8 cellular contexts compared by ENCODE assay signal in genomic region chr1:44213222-44214112, GRCh38. TPM values are rescaled to one million over a fixed set of nuclear protein-coding genes. Genes with fewer than 3 reads are reported as not detected.
DNase-seq lines count a peak whose midpoint lies in the region; ATAC-seq, FAIRE-seq and TF ChIP-seq lines count a peak whose summit lies in the region.

Gene DMAP1 (plus strand): TSS chr1:44213471. CDS start chr1:44213754, 283 bp downstream.

- intact Hi-C loops in aorta (cut with DNase I): loop anchor here in 1 of 2 donors (10.0 kb wide), 1 partner anchor 219 kb away; the partner anchor contains the start of gene CCDC24

- no peaks in the 10 kb centered on the region for H3K36me3 Mint-ChIP-seq in astrocyte (ENCODE audit: low read depth, unreplicated experiment)

- no peaks in the 10 kb centered on the region for H3K27me3 Mint-ChIP-seq in astrocyte (ENCODE audit: low read depth, unreplicated experiment)

- no peaks in the 10 kb centered on the region for H3K9me3 ChIP-seq in astrocyte (ENCODE audit: insufficient read depth, low read depth, low read length)
- no peaks in the 10 kb centered on the region for H3K9me3 ChIP-seq in hepatocyte (ENCODE audit: low read depth)
- no peaks in the 10 kb centered on the region for H3K9me3 ChIP-seq in aorta (ENCODE audit: control insufficient read depth, low read length)

- no peaks in the 10 kb centered on the region for H3K9me2 ChIP-seq in hepatocyte (replicated peaks; ENCODE audit: insufficient read depth)

- H3K27ac ChIP-seq in astrocyte (ENCODE audit: low read depth, low read length): peak within 1 kb of the TSS; percentile 62
- peak within 1 kb of the TSS; percentile 22 for H3K27ac ChIP-seq in hepatocyte
- H3K27ac ChIP-seq in aorta (ENCODE audit: low read depth in 1 of 2, low read length in 2 of 2): no peak within 1 kb of the TSS

- DNase-seq in NCI-H1930 (lab: John Stamatoyannopoulos, UW) (peak; percentile 60 to 86), T-helper 22 cell (ENCODE audit: low read depth) (peak; percentile 64), astrocyte (ENCODE audit: low read depth) (peak; percentile 71), hepatocyte (ENCODE audit: low spot score) (peak; percentile 90), renal cortical epithelial cell (ENCODE audit: low read depth) (peak; percentile 62), aorta (peak; percentile 88 to 94)

- no peaks in the 10 kb centered on the region for H3K27me3 ChIP-seq in astrocyte (ENCODE audit: insufficient read depth, low read length)
- H3K27me3 ChIP-seq in hepatocyte: no peaks in the 10 kb centered on the region
- H3K27me3 ChIP-seq in aorta (ENCODE audit: control insufficient read depth in 1 of 2, insufficient read depth in 2 of 2, low read length in 1 of 2): no peaks in the 10 kb centered on the region

- 2% methylated on average over 41 of the region's 44 CpGs for WGBS in hepatocyte (ENCODE audit: low lambda C conversion rate, missing lambda C conversion rate)
- 0 to 1% methylated on average over 42 to 44 of the region's 44 CpGs for WGBS in aorta, 2 donors

- H3K79me2 ChIP-seq in astrocyte (ENCODE audit: insufficient read depth, low read length) (peaks cover 16% of the 10 kb centered on the region), hepatocyte (peaks cover 9% of the 10 kb centered on the region)

- no peak for FAIRE-seq in astrocyte (lab: Jason Lieb, UNC)

- H3K4me2 ChIP-seq in astrocyte (ENCODE audit: low read length) (peak within 1 kb of the TSS; percentile 95), hepatocyte (peak within 1 kb of the TSS; percentile 84)

- peak within 1 kb of the TSS; percentile 70 for H3K27ac Mint-ChIP-seq in astrocyte (ENCODE audit: unreplicated experiment)

- peak within 1 kb of the TSS; percentile 92 for H2AFZ ChIP-seq in astrocyte (ENCODE audit: low read depth, low read length)
- peak within 1 kb of the TSS; percentile 88 for H2AFZ ChIP-seq in hepatocyte

- peak within 1 kb of the TSS; percentile 90 for H3K9ac ChIP-seq in astrocyte (ENCODE audit: low read length)

- peak; percentile 62 for ATAC-seq in HG02870 (IDR thresholded peaks at IDR 0.05; ENCODE audit: unreplicated experiment)
- ATAC-seq in aorta (ENCODE audit: low FRiP score): peak; percentile 93

- 0 out of 3 replicates have a peak, but pooled peaks have one; percentile 6 for TF ChIP-seq CTCF in GM12872 (IDR thresholded peaks at IDR 0.05; ENCODE audit: insufficient read depth, low read depth, low read length)
- TF ChIP-seq CTCF in astrocyte (IDR thresholded peaks at IDR 0.05; ENCODE audit: insufficient read depth, low read depth, low read length): no peak
- no peak for TF ChIP-seq CTCF in hepatocyte (IDR thresholded peaks at IDR 0.05; ENCODE audit: poor library complexity)

- peaks cover 8% of the 10 kb centered on the region for H3K36me3 ChIP-seq in astrocyte (ENCODE audit: insufficient read depth, low read length)
- no peaks in the 10 kb centered on the region for H3K36me3 ChIP-seq in hepatocyte (replicated peaks; ENCODE audit: insufficient read depth, low read depth)
- H3K36me3 ChIP-seq in aorta (ENCODE audit: control insufficient read depth in 1 of 2, insufficient read depth in 2 of 2, low read length in 1 of 2): peaks cover 0 to 2% of the 10 kb centered on the region in 2 donors

- H3K4me1 Mint-ChIP-seq in astrocyte (ENCODE audit: low read depth, unreplicated experiment): peaks cover 1% of the 10 kb centered on the region

- peaks cover 10% of the 10 kb centered on the region for H3K4me1 ChIP-seq in astrocyte (ENCODE audit: insufficient read depth, low read length)
- H3K4me1 ChIP-seq in hepatocyte (ENCODE audit: insufficient read depth): peaks cover 11% of the 10 kb centered on the region
- H3K4me1 ChIP-seq in aorta (ENCODE audit: control insufficient read depth in 1 of 2, insufficient read depth in 2 of 2, low read length in 2 of 2): no peaks in the 10 kb centered on the region

- H3K9me3 Mint-ChIP-seq in astrocyte (ENCODE audit: unreplicated experiment): no peaks in the 10 kb centered on the region

- H4K20me1 ChIP-seq in astrocyte (ENCODE audit: insufficient read depth, low read length): peaks cover 12% of the 10 kb centered on the region
- H4K20me1 ChIP-seq in hepatocyte (ENCODE audit: insufficient read depth, poor library complexity, severe bottlenecking): no peaks in the 10 kb centered on the region

- H3K4me3 Mint-ChIP-seq in astrocyte (ENCODE audit: unreplicated experiment): peak within 1 kb of the TSS; percentile 90

- H3K4me3 ChIP-seq in astrocyte (ENCODE audit: insufficient read depth, low read depth, low read length): peak within 1 kb of the TSS; percentile 74
- peak within 1 kb of the TSS; percentile 86 for H3K4me3 ChIP-seq in hepatocyte
- peak within 1 kb of the TSS; percentile 23 to 94 for H3K4me3 ChIP-seq in aorta (ENCODE audit: low read length in 2 of 2)

RNA-seq across cellular contexts. Expression of gene DMAP1, which starts in this region (rescaled TPM):
- total RNA-seq in astrocyte: 33.2 and 33.8 TPM in 2 replicates
- 28.8 and 34.4 TPM in 2 replicates for total RNA-seq in hepatocyte
- polyA plus RNA-seq in hepatocyte: 46.7 and 61.8 TPM in 2 replicates
- total RNA-seq in renal cortical epithelial cell: 12.2 and 17.9 TPM in 2 replicates
- total RNA-seq in aorta: 10 to 100 TPM; 30.1 to 36.4 TPM
- polyA plus RNA-seq in aorta: 100 to 1,000 TPM in 1 of 2 donors, 10 to 100 TPM in 1; 21.8 to 134 TPM

Comparison
In these comparisons a context has a peak if more than half of its experiments do, and no peak if none do; other contexts are left out.
1. H3K27ac ChIP-seq: peak in astrocyte (single experiment) and hepatocyte (single experiment); none in aorta (0 of 2).
2. Peak in every context shown above with its lines, with median percentiles within 50 percentile points of each other: DNase-seq and H3K4me3 ChIP-seq.